ENCODE assay signal across 11 cellular contexts in the genomic region with DNA sequence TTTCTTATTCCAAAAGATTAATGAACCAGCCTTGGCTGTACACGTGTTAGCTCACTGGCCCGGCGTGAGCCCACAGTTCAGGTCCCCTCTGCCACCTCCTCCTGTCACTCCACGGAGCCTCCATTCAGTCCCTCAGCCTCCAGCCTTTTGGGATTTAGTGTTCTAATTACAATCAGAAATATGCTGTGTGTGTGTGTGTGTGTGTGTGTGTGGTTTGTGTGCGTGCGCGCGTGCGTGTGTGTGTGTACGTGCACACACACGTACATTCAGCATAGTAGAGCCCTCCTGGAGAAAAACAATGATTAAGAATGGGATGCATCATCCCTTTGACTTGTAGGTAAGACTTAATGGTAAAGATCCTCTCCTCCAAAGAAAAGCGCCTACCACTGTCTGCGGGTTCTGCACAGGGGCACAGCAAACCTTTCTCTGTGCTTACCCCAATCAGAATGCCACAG. TPM values are rescaled to one million over a fixed set of nuclear protein-coding genes. Genes with fewer than 3 reads are reported as not detected.
DNase-seq lines count a peak whose midpoint lies in the region; ATAC-seq, FAIRE-seq and TF ChIP-seq lines count a peak whose summit lies in the region.
"Had no signal": no experiment of that assay in that cellular context is flagged by ENCODE, and none has a peak within 500 bp of the region (broad histone marks: within the 10 kb centered on the region; RNA-seq: fewer than 3 reads in every experiment).

No MANE protein-coding gene starts in this region.

- peak; percentile 56 for DNase-seq in DMS 273 (lab: John Stamatoyannopoulos, UW; ENCODE audit: unreplicated experiment)
- no peak for DNase-seq in DMS 273 treated with DMSO at 0.1 percent for 48 hours (lab: John Stamatoyannopoulos, UW)
- DNase-seq in adipocyte (ENCODE audit: low read depth): no peak
- no peak for DNase-seq in keratinocyte (ENCODE audit: low read depth, low spot score)
- no peak for DNase-seq in stimulated activated naive CD8-positive, alpha-beta T cell treated with anti-CD3 and anti-CD28 coated beads, Interleukin-15, amount 100 ng/mL, for 72 hours
- DNase-seq in NCI-H128 (lab: John Stamatoyannopoulos, UW; ENCODE audit: unreplicated experiment): no peak
- DNase-seq in activated CD4-positive, alpha-beta memory T cell treated with anti-CD3 and anti-CD28 coated beads, Interleukin-2, amount 10 ng/mL, durations not matched to agents 7 days and 5 days: no peak
- DNase-seq: amniotic stem cell, natural killer cell had no signal

- H3K9ac ChIP-seq in adipocyte (ENCODE audit: low read length) (peak overlapping the region; percentile 83), keratinocyte (ENCODE audit: control insufficient read depth, extremely low read depth, insufficient read depth, low read length) (peak overlapping the region; percentile 86)

- H3K4me1 Mint-ChIP-seq in stimulated activated naive CD8-positive, alpha-beta T cell treated with anti-CD3 and anti-CD28 coated beads, Interleukin-15, amount 100 ng/mL, for 72 hours: peaks cover 34% of the 10 kb centered on the region
- peaks cover 26% of the 10 kb centered on the region for H3K4me1 Mint-ChIP-seq in activated CD4-positive, alpha-beta memory T cell treated with anti-CD3 and anti-CD28 coated beads, Interleukin-2, amount 10 ng/mL, durations not matched to agents 7 days and 5 days

- H3K27ac Mint-ChIP-seq in stimulated activated naive CD8-positive, alpha-beta T cell treated with anti-CD3 and anti-CD28 coated beads, Interleukin-15, amount 100 ng/mL, for 72 hours: no peak overlapping the region
- no peak overlapping the region for H3K27ac Mint-ChIP-seq in activated CD4-positive, alpha-beta memory T cell treated with anti-CD3 and anti-CD28 coated beads, Interleukin-2, amount 10 ng/mL, durations not matched to agents 7 days and 5 days
- H3K27ac Mint-ChIP-seq: natural killer cell had no signal

- H3K9me3 ChIP-seq in adipocyte (ENCODE audit: control insufficient read depth, low read length) (no peaks in the 10 kb centered on the region), keratinocyte (ENCODE audit: control insufficient read depth, low read depth, low read length) (no peaks in the 10 kb centered on the region)

- H3K36me3 ChIP-seq in adipocyte (ENCODE audit: control insufficient read depth, insufficient read depth, low read length, severe bottlenecking) (no peaks in the 10 kb centered on the region), keratinocyte (ENCODE audit: control insufficient read depth in 2 of 2, extremely low read depth in 1 of 2, insufficient read depth in 2 of 2, low read length in 2 of 2) (peaks cover 0 to 4% of the 10 kb centered on the region in 2 experiments)

- ATAC-seq in stimulated activated naive CD8-positive, alpha-beta T cell treated with anti-CD3 and anti-CD28 coated beads, Interleukin-15, amount 100 ng/mL, for 72 hours: no peak
- no peak for ATAC-seq in GM21786 (IDR thresholded peaks at IDR 0.05; ENCODE audit: unreplicated experiment)

- H3K4me3 Mint-ChIP-seq in stimulated activated naive CD8-positive, alpha-beta T cell treated with anti-CD3 and anti-CD28 coated beads, Interleukin-15, amount 100 ng/mL, for 72 hours: peak overlapping the region; percentile 60 to 78
- no peak overlapping the region for H3K4me3 Mint-ChIP-seq in activated CD4-positive, alpha-beta memory T cell treated with anti-CD3 and anti-CD28 coated beads, Interleukin-2, amount 10 ng/mL, durations not matched to agents 7 days and 5 days
- H3K4me3 Mint-ChIP-seq: natural killer cell had no signal

- no peak for TF ChIP-seq CTCF in keratinocyte (optimal IDR thresholded peaks at IDR 0.05 in 1 of 3, IDR thresholded peaks at IDR 0.05 in 1 of 3, conservative IDR thresholded peaks at IDR 0.05 in 1 of 3; ENCODE audit: extremely low read depth in 1 of 3, insufficient read depth in 2 of 3, low read length in 3 of 3)

- peak overlapping the region; percentile 86 for H3K4me3 ChIP-seq in adipocyte (ENCODE audit: low read length)
- peak overlapping the region; percentile 48 to 78 (median 76) for H3K4me3 ChIP-seq in keratinocyte (ENCODE audit: control insufficient read depth in 2 of 3, extremely low read depth in 1 of 3, insufficient read depth in 2 of 3, low read depth in 1 of 3, low read length in 3 of 3)

- peak overlapping the region; percentile 36 for H2AFZ ChIP-seq in keratinocyte (ENCODE audit: control insufficient read depth, low read length)

- dilution Hi-C loops in keratinocyte (cut with MboI; ENCODE audit: extremely low pct_ligation_motif_present, low sequenced_read_pairs): no loop called here

- peak overlapping the region; percentile 99 for H3K4me2 ChIP-seq in keratinocyte (ENCODE audit: control insufficient read depth, extremely low read depth, insufficient read depth, low read depth, low read length)

- peaks cover 3 to 5% of the 10 kb centered on the region in 2 donors for H3K9me3 Mint-ChIP-seq in stimulated activated naive CD8-positive, alpha-beta T cell treated with anti-CD3 and anti-CD28 coated beads, Interleukin-15, amount 100 ng/mL, for 72 hours
- H3K9me3 Mint-ChIP-seq in activated CD4-positive, alpha-beta memory T cell treated with anti-CD3 and anti-CD28 coated beads, Interleukin-2, amount 10 ng/mL, durations not matched to agents 7 days and 5 days: peaks cover under 1% of the 10 kb centered on the region
- H3K9me3 Mint-ChIP-seq: natural killer cell had no signal

- no peaks in the 10 kb centered on the region for H3K27me3 ChIP-seq in adipocyte (replicated peaks; ENCODE audit: control insufficient read depth, insufficient read depth, low read length)
- no peaks in the 10 kb centered on the region for H3K27me3 ChIP-seq in keratinocyte (ENCODE audit: control insufficient read depth, extremely low read depth, insufficient read depth, low read length)

- H3K36me3 Mint-ChIP-seq in activated CD4-positive, alpha-beta memory T cell treated with anti-CD3 and anti-CD28 coated beads, Interleukin-2, amount 10 ng/mL, durations not matched to agents 7 days and 5 days (ENCODE audit: low read depth): no peaks in the 10 kb centered on the region
- H3K36me3 Mint-ChIP-seq: natural killer cell had no signal

- peaks cover 44% of the 10 kb centered on the region for H3K79me2 ChIP-seq in keratinocyte (ENCODE audit: control insufficient read depth, insufficient read depth, low read length)

- H3K9me1 ChIP-seq in keratinocyte (ENCODE audit: control insufficient read depth, extremely low read depth, insufficient read depth, low read length): no peaks in the 10 kb centered on the region

- peak; percentile 56 for FAIRE-seq in keratinocyte (lab: Jason Lieb, UNC)

- peak overlapping the region; percentile 90 for H3K27ac ChIP-seq in keratinocyte (ENCODE audit: control insufficient read depth, insufficient read depth, low read length)

- H4K20me1 ChIP-seq in keratinocyte (ENCODE audit: control insufficient read depth, extremely low read depth, insufficient read depth, low read length): no peaks in the 10 kb centered on the region

- CTCF ChIA-PET in activated CD4-positive, alpha-beta memory T cell treated with anti-CD3 and anti-CD28 coated beads, Interleukin-2, amount 10 ng/mL, durations not matched to agents 7 days and 5 days (lab: Charles Lee): no interaction called here

- H3K27me3 Mint-ChIP-seq in stimulated activated naive CD8-positive, alpha-beta T cell treated with anti-CD3 and anti-CD28 coated beads, Interleukin-15, amount 100 ng/mL, for 72 hours: peaks cover 90% of the 10 kb centered on the region
- peaks cover 63% of the 10 kb centered on the region for H3K27me3 Mint-ChIP-seq in activated CD4-positive, alpha-beta memory T cell treated with anti-CD3 and anti-CD28 coated beads, Interleukin-2, amount 10 ng/mL, durations not matched to agents 7 days and 5 days

- peaks cover 35% of the 10 kb centered on the region for H3K4me1 ChIP-seq in adipocyte (ENCODE audit: control insufficient read depth, insufficient read depth, low read length)
- peaks cover 51% of the 10 kb centered on the region for H3K4me1 ChIP-seq in keratinocyte (ENCODE audit: control insufficient read depth, extremely low read depth, insufficient read depth, low read length)

- POLR2A ChIA-PET in activated CD4-positive, alpha-beta memory T cell treated with anti-CD3 and anti-CD28 coated beads, Interleukin-2, amount 10 ng/mL, durations not matched to agents 7 days and 5 days (lab: Charles Lee): no interaction called here

RNA-seq across cellular contexts. Expression of a gene that starts 0.8 kb away (rescaled TPM):
- 101 to 220 TPM (median 158 TPM) in 3 replicates for polyA plus RNA-seq in keratinocyte
- 45.2 TPM for polyA plus RNA-seq in keratinocyte (2011; ENCODE audit: low read depth)
- 52.6 and 62.1 TPM in 2 replicates for polyA plus RNA-seq in keratinocyte (2011; cell fraction: cytosol; rRNA removed)
- polyA plus RNA-seq in keratinocyte (2011; cell fraction: nucleus; rRNA removed): 202 and 203 TPM in 2 replicates
- polyA plus RNA-seq in keratinocyte (2012; ENCODE audit: low replicate concordance): 78.2 and 80.9 TPM in 2 replicates
- polyA minus RNA-seq in keratinocyte: 71.9 to 160 TPM (median 122 TPM) in 3 replicates
- 91.3 TPM for polyA minus RNA-seq in keratinocyte (2011; cell fraction: cytosol; rRNA and poly(A)+ RNA removed)
- polyA minus RNA-seq in keratinocyte (2011; cell fraction: nucleus; rRNA and poly(A)+ RNA removed): 234 and 311 TPM in 2 replicates
- total RNA-seq in activated CD4-positive, alpha-beta memory T cell treated with anti-CD3 and anti-CD28 coated beads, Interleukin-2, amount 10 ng/mL, durations not matched to agents 7 days and 5 days: under 1 TPM in 1 of 2 experiments, not detected in 1; 0.20 TPM
- total RNA-seq: natural killer cell had no signal
- polyA plus RNA-seq: IgD-negative memory B cell had no signal
